In the genomic region with DNA sequence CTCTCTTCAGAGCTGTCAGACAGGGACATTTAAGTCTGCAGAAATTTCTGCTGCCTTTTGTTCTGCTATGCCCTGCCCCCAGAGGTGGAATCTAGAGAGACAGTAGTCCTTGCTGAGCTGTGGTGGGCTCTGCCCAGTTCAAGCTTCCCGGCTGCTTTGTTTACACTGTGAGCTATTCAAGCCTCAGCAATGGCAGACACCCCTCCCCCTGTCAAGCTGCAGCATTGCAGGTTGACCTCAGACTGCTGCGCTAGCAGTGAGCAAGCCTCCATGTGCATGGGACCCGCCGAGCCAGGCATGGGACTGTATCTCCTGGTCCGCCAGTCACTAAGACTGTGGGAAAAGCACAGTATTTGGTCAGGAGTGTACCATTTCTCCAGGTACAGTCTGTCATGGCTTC, we compare ENCODE assay signal across 1 cellular context.
TF ChIP-seq lines count a peak whose summit lies in the region.
"Not testable (repeated sequence)": the region's sequence is repeated elsewhere in the genome, so short reads cannot be mapped to it uniquely, and the experiment has no call there.

No MANE protein-coding gene starts in this region.

TF ChIP-seq in HepG2, 621 proteins besides CTCF, POLR2A, EP300 and RAD21:
- TF ChIP-seq FOXA3 (CRISPR knock-in tag; IDR thresholded peaks at IDR 0.05) (peak; percentile 32; the same call in 1 of the 2 replicates), FOXA1 (CRISPR knock-in tag; IDR thresholded peaks at IDR 0.05) (peak; percentile 69)
- TF ChIP-seq FOXA1 (IDR thresholded peaks at IDR 0.05) = not testable (repeated sequence)
- TF ChIP-seq, protein P1, sequence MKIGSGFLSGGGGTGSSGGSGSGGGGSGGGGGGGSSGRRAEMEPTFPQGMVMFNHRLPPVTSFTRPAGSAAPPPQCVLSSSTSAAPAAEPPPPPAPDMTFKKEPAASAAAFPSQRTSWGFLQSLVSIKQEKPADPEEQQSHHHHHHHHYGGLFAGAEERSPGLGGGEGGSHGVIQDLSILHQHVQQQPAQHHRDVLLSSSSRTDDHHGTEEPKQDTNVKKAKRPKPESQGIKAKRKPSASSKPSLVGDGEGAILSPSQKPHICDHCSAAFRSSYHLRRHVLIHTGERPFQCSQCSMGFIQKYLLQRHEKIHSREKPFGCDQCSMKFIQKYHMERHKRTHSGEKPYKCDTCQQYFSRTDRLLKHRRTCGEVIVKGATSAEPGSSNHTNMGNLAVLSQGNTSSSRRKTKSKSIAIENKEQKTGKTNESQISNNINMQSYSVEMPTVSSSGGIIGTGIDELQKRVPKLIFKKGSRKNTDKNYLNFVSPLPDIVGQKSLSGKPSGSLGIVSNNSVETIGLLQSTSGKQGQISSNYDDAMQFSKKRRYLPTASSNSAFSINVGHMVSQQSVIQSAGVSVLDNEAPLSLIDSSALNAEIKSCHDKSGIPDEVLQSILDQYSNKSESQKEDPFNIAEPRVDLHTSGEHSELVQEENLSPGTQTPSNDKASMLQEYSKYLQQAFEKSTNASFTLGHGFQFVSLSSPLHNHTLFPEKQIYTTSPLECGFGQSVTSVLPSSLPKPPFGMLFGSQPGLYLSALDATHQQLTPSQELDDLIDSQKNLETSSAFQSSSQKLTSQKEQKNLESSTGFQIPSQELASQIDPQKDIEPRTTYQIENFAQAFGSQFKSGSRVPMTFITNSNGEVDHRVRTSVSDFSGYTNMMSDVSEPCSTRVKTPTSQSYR (CRISPR knock-in tag; IDR thresholded peaks at IDR 0.05; ENCODE audit: borderline replicate concordance) = peak; percentile 61; the same call in 1 of the 2 replicates
